20 cellular contexts compared by ENCODE assay signal in the genomic region with DNA sequence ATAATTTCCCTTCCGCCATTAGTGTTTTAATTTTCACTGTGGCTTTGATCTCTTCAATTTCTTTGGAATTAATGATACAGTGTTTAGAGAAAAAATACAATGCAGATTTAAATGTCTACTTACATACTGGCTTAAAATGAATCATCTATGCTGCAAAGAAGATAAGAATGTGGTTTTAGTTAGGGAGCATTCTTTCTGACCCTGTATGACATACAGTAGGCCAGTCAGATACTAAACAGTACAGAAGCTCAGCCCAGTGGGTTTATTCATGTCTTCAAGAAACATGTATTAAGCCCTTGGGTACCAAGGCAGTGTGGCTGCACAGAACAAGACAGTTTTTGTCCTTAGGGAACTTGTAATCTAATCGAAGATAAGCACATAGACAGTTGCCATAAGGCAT.
DNase-seq lines count a peak whose midpoint lies in the region; ATAC-seq and TF ChIP-seq lines count a peak whose summit lies in the region.
"Had no signal": no experiment of that assay in that cellular context is flagged by ENCODE, and none has a peak within 500 bp of the region (broad histone marks: within the 10 kb centered on the region; RNA-seq: fewer than 3 reads in every experiment).

No MANE protein-coding gene starts in this region.

- no peaks in the 10 kb centered on the region for H3K9me3 ChIP-seq in PC-3 (ENCODE audit: low read length)
- H3K9me3 ChIP-seq: esophagus squamous epithelium, MG63 had no signal

- POLR2A ChIA-PET in PC-3 (lab: Charles Lee; ENCODE audit: unreplicated experiment) = no interaction called here

- H3K27ac ChIP-seq in PC-3 (ENCODE audit: low read length) = no peak overlapping the region
- H3K27ac ChIP-seq: esophagus squamous epithelium, hepatocyte, PC-9 had no signal

- DNase-seq in AG20443 (ENCODE audit: low spot score) = peak; percentile 15
- DNase-seq in PC-3 = peak; percentile 35
- peak; percentile 48 for DNase-seq in astrocyte of the spinal cord (ENCODE audit: low read depth, low spot score)
- peak; percentile 86 for DNase-seq in iris pigment epithelial cell (ENCODE audit: low read depth)
- no peak for DNase-seq in T-helper 2 cell
- DNase-seq in NCI-H187 (lab: John Stamatoyannopoulos, UW) = no peak
- DNase-seq: activated CD4-positive, alpha-beta T cell treated with anti-CD3 and anti-CD28 coated beads, Interleukin-2, amount 10 ng/mL, durations not matched to agents 7 days and 5 days; caudate nucleus; CD8-positive, alpha-beta memory T cell; esophagus squamous epithelium; islet precursor cell; MG63; nucleus accumbens; PC-9; retina had no signal

- H3K9me2 ChIP-seq in PC-3 (replicated peaks; ENCODE audit: low read length) = no peaks in the 10 kb centered on the region

- H3K27me3 ChIP-seq in PC-3 (ENCODE audit: low read length) = no peaks in the 10 kb centered on the region
- H3K27me3 ChIP-seq: esophagus squamous epithelium, hepatocyte, MG63 had no signal

- peaks cover under 1% of the 10 kb centered on the region for H3F3A ChIP-seq in PC-3 (ENCODE audit: low read length, unreplicated experiment)

- H3K79me2 ChIP-seq in PC-3 (ENCODE audit: low read length) = peaks cover 9% of the 10 kb centered on the region
- H3K79me2 ChIP-seq: hepatocyte had no signal

- CTCF ChIA-PET in PC-3 (lab: Charles Lee) = no interaction called here

- H3K4me1 ChIP-seq in PC-3 (ENCODE audit: insufficient read depth, low read length) = peaks cover 41% of the 10 kb centered on the region
- H3K4me1 ChIP-seq: esophagus squamous epithelium had no signal

- no peak for TF ChIP-seq CTCF in PC-3 (conservative IDR thresholded peaks at IDR 0.05; ENCODE audit: low read depth, low read length)
- no peak for TF ChIP-seq CTCF in astrocyte of the spinal cord (IDR thresholded peaks at IDR 0.05; ENCODE audit: low read depth, low read length)

- H3K9ac ChIP-seq in PC-3 (ENCODE audit: low read length) = no peak overlapping the region

- H4K20me1 ChIP-seq in PC-3 (ENCODE audit: low read length) = no peaks in the 10 kb centered on the region

- 0 out of 2 replicates have a peak, but pooled peaks cover 2% of the 10 kb centered on the region for H3K36me3 ChIP-seq in PC-3 (ENCODE audit: low read depth, low read length)
- H3K36me3 ChIP-seq: esophagus squamous epithelium had no signal

- BruUV-seq in PC-3 (replicated peaks; lab: Mats Ljungman, UMichigan) = no TSS peak

- intact Hi-C loops in PC-3 (cut with micrococcal nuclease) = no loop called here

- ATAC-seq in PC-3 = no peak
- no peak for ATAC-seq in HG03520 (IDR thresholded peaks at IDR 0.05; ENCODE audit: unreplicated experiment)
- ATAC-seq in HG03571 (IDR thresholded peaks at IDR 0.05; ENCODE audit: unreplicated experiment) = no peak
- ATAC-seq: HepG2 had no signal

- in situ Hi-C loops in astrocyte of the spinal cord (cut with HindIII; ENCODE audit: low sequenced_read_pairs) = no loop called here

- H3K4me3 ChIP-seq in PC-3 (ENCODE audit: low read length) = no peak overlapping the region
- H3K4me3 ChIP-seq in astrocyte of the spinal cord (ENCODE audit: low read depth, low read length) = no peak overlapping the region
- H3K4me3 ChIP-seq: esophagus squamous epithelium, hepatocyte, lung, MG63, PC-9 had no signal

- H3K4me2 ChIP-seq in PC-3 (ENCODE audit: low read length) = no peak overlapping the region
- H3K4me2 ChIP-seq: hepatocyte, PC-9 had no signal

- H2AFZ ChIP-seq in PC-3 (ENCODE audit: low read length) = no peak overlapping the region
- H2AFZ ChIP-seq: hepatocyte, PC-9 had no signal

Comparison
In these comparisons a context has a peak if more than half of its experiments do, and no peak if none do; other contexts are left out.
1. DNase-seq: peak in AG20443 (single experiment), PC-3 (single experiment), astrocyte of the spinal cord (single experiment) and iris pigment epithelial cell (single experiment); none in T-helper 2 cell (0 of 5) and NCI-H187 (0 of 2).